Comparison of ENCODE assay signal across 1 cellular context in the genomic region with DNA sequence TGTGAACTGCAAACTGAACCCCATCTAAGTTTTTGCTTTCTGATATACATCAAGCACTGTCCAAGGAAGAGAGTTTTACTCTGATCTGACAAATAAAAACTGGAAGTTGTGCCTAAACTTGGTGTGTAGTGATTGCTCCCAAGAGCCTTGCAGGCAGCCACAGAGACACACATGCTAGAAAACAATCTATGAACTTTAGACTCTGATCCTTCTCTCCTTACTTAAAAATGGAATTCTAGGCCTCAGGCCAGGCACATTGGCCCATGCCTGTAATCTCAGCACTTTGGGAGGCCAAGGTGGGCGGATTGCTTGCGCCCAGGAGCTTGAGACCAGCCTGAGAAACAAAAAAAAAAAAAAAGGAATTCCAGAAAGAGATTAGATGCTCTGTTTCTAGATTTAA.
TF ChIP-seq lines count a peak whose summit lies in the region.

No MANE protein-coding gene starts in this region.

TF ChIP-seq in SK-N-SH treated with all-trans-retinoic acid at 6 μM for 48 hours, 23 proteins besides CTCF, POLR2A, EP300 and RAD21 (continued from another document):
- TF ChIP-seq, protein P1, sequence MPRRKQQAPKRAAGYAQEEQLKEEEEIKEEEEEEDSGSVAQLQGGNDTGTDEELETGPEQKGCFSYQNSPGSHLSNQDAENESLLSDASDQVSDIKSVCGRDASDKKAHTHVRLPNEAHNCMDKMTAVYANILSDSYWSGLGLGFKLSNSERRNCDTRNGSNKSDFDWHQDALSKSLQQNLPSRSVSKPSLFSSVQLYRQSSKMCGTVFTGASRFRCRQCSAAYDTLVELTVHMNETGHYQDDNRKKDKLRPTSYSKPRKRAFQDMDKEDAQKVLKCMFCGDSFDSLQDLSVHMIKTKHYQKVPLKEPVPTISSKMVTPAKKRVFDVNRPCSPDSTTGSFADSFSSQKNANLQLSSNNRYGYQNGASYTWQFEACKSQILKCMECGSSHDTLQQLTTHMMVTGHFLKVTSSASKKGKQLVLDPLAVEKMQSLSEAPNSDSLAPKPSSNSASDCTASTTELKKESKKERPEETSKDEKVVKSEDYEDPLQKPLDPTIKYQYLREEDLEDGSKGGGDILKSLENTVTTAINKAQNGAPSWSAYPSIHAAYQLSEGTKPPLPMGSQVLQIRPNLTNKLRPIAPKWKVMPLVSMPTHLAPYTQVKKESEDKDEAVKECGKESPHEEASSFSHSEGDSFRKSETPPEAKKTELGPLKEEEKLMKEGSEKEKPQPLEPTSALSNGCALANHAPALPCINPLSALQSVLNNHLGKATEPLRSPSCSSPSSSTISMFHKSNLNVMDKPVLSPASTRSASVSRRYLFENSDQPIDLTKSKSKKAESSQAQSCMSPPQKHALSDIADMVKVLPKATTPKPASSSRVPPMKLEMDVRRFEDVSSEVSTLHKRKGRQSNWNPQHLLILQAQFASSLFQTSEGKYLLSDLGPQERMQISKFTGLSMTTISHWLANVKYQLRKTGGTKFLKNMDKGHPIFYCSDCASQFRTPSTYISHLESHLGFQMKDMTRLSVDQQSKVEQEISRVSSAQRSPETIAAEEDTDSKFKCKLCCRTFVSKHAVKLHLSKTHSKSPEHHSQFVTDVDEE (CRISPR knock-in tag; IDR thresholded peaks at IDR 0.05), result no peak
TF ChIP-seq in SK-N-SH treated with all-trans-retinoic acid at 6 μM for 48 hours: peak in this region for 0.
